ENCODE assay signal across 30 cellular contexts in genomic region chr6:81906041-81906440, GRCh38.
DNase-seq lines count a peak whose midpoint lies in the region; ATAC-seq, FAIRE-seq and TF ChIP-seq lines count a peak whose summit lies in the region.
"Had no signal": no experiment of that assay in that cellular context is flagged by ENCODE, and none has a peak within 500 bp of the region (broad histone marks: within the 10 kb centered on the region; RNA-seq: fewer than 3 reads in every experiment).

No MANE protein-coding gene starts in this region.

- H3K9me3 ChIP-seq in heart right ventricle (peaks cover 0 to 15% (median 0%) of the 10 kb centered on the region in 11 donors), right cardiac atrium (ENCODE audit: control insufficient read depth, low read length) (no peaks in the 10 kb centered on the region), liver (ENCODE audit: control insufficient read depth in 4 of 4, low read length in 3 of 4) (no peaks in the 10 kb centered on the region), body of pancreas (no peaks in the 10 kb centered on the region), gastrocnemius medialis (no peaks in the 10 kb centered on the region)
- H3K9me3 ChIP-seq: BE2C, SJSA1 had no signal

- peak overlapping the region in 8 of 10 donors; percentile 24 to 71 (median 50) for H3K27ac ChIP-seq in heart right ventricle
- no peak overlapping the region for H3K27ac ChIP-seq in right cardiac atrium (ENCODE audit: low read length)
- H3K27ac ChIP-seq in liver (ENCODE audit: low read depth in 1 of 2, low read length in 2 of 2) = peak overlapping the region; percentile 19 to 22
- no peak overlapping the region for H3K27ac ChIP-seq in body of pancreas
- no peak overlapping the region for H3K27ac ChIP-seq in gastrocnemius medialis
- H3K27ac ChIP-seq: HL-60, PC-9, SJSA1 had no signal

- no peak for TF ChIP-seq POLR2A in body of pancreas (IDR thresholded peaks at IDR 0.05)
- TF ChIP-seq POLR2A in gastrocnemius medialis (IDR thresholded peaks at IDR 0.05) = no peak

- no peak overlapping the region for H3K4me3 ChIP-seq in heart right ventricle
- no peak overlapping the region for H3K4me3 ChIP-seq in right cardiac atrium (ENCODE audit: low read length)
- no peak overlapping the region for H3K4me3 ChIP-seq in bronchial epithelial cell (ENCODE audit: low read depth, low read length)
- H3K4me3 ChIP-seq in liver (ENCODE audit: low read depth in 1 of 3, low read length in 3 of 3) = no peak overlapping the region
- H3K4me3 ChIP-seq in body of pancreas = no peak overlapping the region
- no peak overlapping the region for H3K4me3 ChIP-seq in gastrocnemius medialis
- H3K4me3 ChIP-seq: GM12878, PC-9, SJSA1 had no signal

- H3K36me3 ChIP-seq in heart right ventricle = no peaks in the 10 kb centered on the region
- H3K36me3 ChIP-seq in bronchial epithelial cell (ENCODE audit: control insufficient read depth, insufficient read depth, low read length) = no peaks in the 10 kb centered on the region
- no peaks in the 10 kb centered on the region for H3K36me3 ChIP-seq in liver (ENCODE audit: control insufficient read depth in 4 of 4, insufficient read depth in 3 of 4, low read depth in 1 of 4, low read length in 3 of 4)
- no peaks in the 10 kb centered on the region for H3K36me3 ChIP-seq in body of pancreas (replicated peaks in 1 of 2; ENCODE audit: insufficient read depth in 1 of 2, low read depth in 2 of 2)
- H3K36me3 ChIP-seq in gastrocnemius medialis = no peaks in the 10 kb centered on the region
- H3K36me3 ChIP-seq: BE2C, SJSA1 had no signal

- in situ Hi-C loops in gastrocnemius medialis (cut with MboI; ENCODE audit: low sequenced_read_pairs in 4 of 4) = no loop called here

- intact Hi-C loops in heart right ventricle (cut with DNase I) (loop anchor here in 5 of 10 donors (10.0 kb wide), 3 partner anchors 151 to 269 kb away; partner anchors contain the start of gene TENT5A (in 3 of the 5)), right cardiac atrium (cut with DNase I) (loop anchor here in 1 of 4 donors (10.0 kb wide), 1 partner anchor 151 kb away; the partner anchor contains the start of gene TENT5A), body of pancreas (cut with DNase I) (no loop called here), gastrocnemius medialis (cut with DNase I; ENCODE audit: low total_unique reads) (no loop called here)

- peak; percentile 11 to 35 for TF ChIP-seq RAD21 in liver (IDR thresholded peaks at IDR 0.05)

- 63 to 77% methylated on average over 3 of the region's 3 CpGs for WGBS in heart right ventricle, 2 donors
- WGBS in right cardiac atrium = 73% methylated on average over 3 of the region's 3 CpGs
- 50% methylated on average over 3 of the region's 3 CpGs for WGBS in liver
- WGBS in body of pancreas, 2 donors = 77 to 85% methylated on average over 3 of the region's 3 CpGs

- H3K27me3 ChIP-seq in heart right ventricle (no peaks in the 10 kb centered on the region), right cardiac atrium (ENCODE audit: control insufficient read depth, insufficient read depth) (no peaks in the 10 kb centered on the region), bronchial epithelial cell (ENCODE audit: control insufficient read depth, insufficient read depth, low read length) (no peaks in the 10 kb centered on the region), liver (ENCODE audit: control insufficient read depth in 4 of 4, insufficient read depth in 4 of 4, low read length in 3 of 4) (no peaks in the 10 kb centered on the region), body of pancreas (no peaks in the 10 kb centered on the region), gastrocnemius medialis (no peaks in the 10 kb centered on the region)
- H3K27me3 ChIP-seq: BE2C, SJSA1 had no signal

- H3K4me1 ChIP-seq in heart right ventricle (peaks cover 0 to 37% (median 10%) of the 10 kb centered on the region in 9 donors), right cardiac atrium (ENCODE audit: control insufficient read depth, insufficient read depth, low read length) (peaks cover 9% of the 10 kb centered on the region), liver (ENCODE audit: control insufficient read depth in 4 of 4, insufficient read depth in 4 of 4, low read length in 3 of 4) (peaks cover 0 to 9% (median 2%) of the 10 kb centered on the region in 4 donors), body of pancreas (peaks cover 8% of the 10 kb centered on the region), gastrocnemius medialis (peaks cover 0 to 6% of the 10 kb centered on the region in 2 donors)
- H3K4me1 ChIP-seq: BE2C had no signal

- no peak for FAIRE-seq in bronchial epithelial cell (lab: Jason Lieb, UNC)
- FAIRE-seq in HTR-8/SVneo (lab: Jason Lieb, UNC) = no peak
- FAIRE-seq: GM12878, H1 had no signal

- H3K9ac ChIP-seq in liver (ENCODE audit: low read depth in 1 of 2, low read length in 2 of 2) = no peak overlapping the region

- ATAC-seq in heart right ventricle = no peak
- no peak for ATAC-seq in right cardiac atrium
- no peak for ATAC-seq in body of pancreas
- no peak for ATAC-seq in gastrocnemius medialis
- no peak for ATAC-seq in GM18517 (IDR thresholded peaks at IDR 0.05; ENCODE audit: unreplicated experiment)

- DNase-seq in heart right ventricle = no peak
- DNase-seq in right cardiac atrium = no peak
- peak; percentile 39 for DNase-seq in bronchial epithelial cell (ENCODE audit: low read depth)
- DNase-seq in body of pancreas = no peak
- no peak for DNase-seq in HTR-8/SVneo (ENCODE audit: insufficient read length, low spot score)
- DNase-seq in gastrocnemius medialis = no peak
- DNase-seq: 8988T; ACHN; BE2C; CD8-positive, alpha-beta memory T cell; DMS 273 treated with DMSO at 0.1 percent for 48 hours; DMS79; EL; GDM1; HCEC 1CT; KG1; NCI-H1048; NCI-H1417; NCI-H1694; NCI-H2029 treated with DMSO at 0.1 percent for 48 hours; NCI-H446 treated with DMSO at 0.1 percent for 48 hours; NCI-H82; NK-92 treated with Interleukin-12 subunit alpha and Interleukin-12 subunit beta, amount 100 ng/mL, for 24 hours; PC-9 had no signal

- TF ChIP-seq CTCF in heart right ventricle (IDR thresholded peaks at IDR 0.05) = no peak
- no peak for TF ChIP-seq CTCF in bronchial epithelial cell (IDR thresholded peaks at IDR 0.05; ENCODE audit: insufficient read depth, low read length, severe bottlenecking)
- no peak for TF ChIP-seq CTCF in liver (IDR thresholded peaks at IDR 0.05; ENCODE audit: low read depth, low read length, missing input control)
- TF ChIP-seq CTCF in body of pancreas (IDR thresholded peaks at IDR 0.05) = no peak
- TF ChIP-seq CTCF in gastrocnemius medialis (IDR thresholded peaks at IDR 0.05 in 4 of 5, conservative IDR thresholded peaks at IDR 0.05 in 1 of 5) = no peak

TF ChIP-seq in liver, 16 proteins besides CTCF, POLR2A, EP300 and RAD21 (continues in another document):
- TF ChIP-seq GABPA (IDR thresholded peaks at IDR 0.05 in 1 of 2, conservative IDR thresholded peaks at IDR 0.05 in 1 of 2) = no peak
- TF ChIP-seq, protein P1, sequence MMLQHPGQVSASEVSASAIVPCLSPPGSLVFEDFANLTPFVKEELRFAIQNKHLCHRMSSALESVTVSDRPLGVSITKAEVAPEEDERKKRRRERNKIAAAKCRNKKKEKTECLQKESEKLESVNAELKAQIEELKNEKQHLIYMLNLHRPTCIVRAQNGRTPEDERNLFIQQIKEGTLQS (IDR thresholded peaks at IDR 0.05) = peak; percentile 59
- TF ChIP-seq EGR1 (IDR thresholded peaks at IDR 0.05; ENCODE audit: low read depth in 2 of 2) = peak in 1 of 2 donors; percentile 35
- TF ChIP-seq MAX (IDR thresholded peaks at IDR 0.05) = peak; percentile 17
- TF ChIP-seq TAF1 (conservative IDR thresholded peaks at IDR 0.05) = no peak
- TF ChIP-seq HNF4G (IDR thresholded peaks at IDR 0.05) = peak; percentile 49
- no peak for TF ChIP-seq REST (IDR thresholded peaks at IDR 0.05)
- no peak for TF ChIP-seq NR2F2 (IDR thresholded peaks at IDR 0.05)
- TF ChIP-seq FOXA2 (IDR thresholded peaks at IDR 0.05) = peak; percentile 70
- TF ChIP-seq YY1 (IDR thresholded peaks at IDR 0.05) = peak; percentile 26
- TF ChIP-seq HNF4A (conservative IDR thresholded peaks at IDR 0.05) = peak; percentile 71 to 81
- TF ChIP-seq JUND (IDR thresholded peaks at IDR 0.05) = peak in 1 of 2 donors; percentile 53
- peak; percentile 66 for TF ChIP-seq FOXA1 (IDR thresholded peaks at IDR 0.05)
- peak; percentile 25 to 55 for TF ChIP-seq RXRA (IDR thresholded peaks at IDR 0.05)

Comparison
In these comparisons a context has a peak if more than half of its experiments do, and no peak if none do; other contexts are left out.
1. H3K27ac ChIP-seq: peak in heart right ventricle (8 of 10) and liver (2 of 2); none in right cardiac atrium (single experiment), body of pancreas (0 of 4) and gastrocnemius medialis (0 of 4).